Comparison of ENCODE assay signal across 22 cellular contexts in genomic region chr3:155730843-155731242, GRCh38. TPM values are rescaled to one million over a fixed set of nuclear protein-coding genes. Genes with fewer than 3 reads are reported as not detected.
DNase-seq lines count a peak whose midpoint lies in the region; ATAC-seq, FAIRE-seq and TF ChIP-seq lines count a peak whose summit lies in the region.
"Had no signal": no experiment of that assay in that cellular context is flagged by ENCODE, and none has a peak within 500 bp of the region (broad histone marks: within the 10 kb centered on the region; RNA-seq: fewer than 3 reads in every experiment).

No MANE protein-coding gene starts in this region.

- no TSS peak for BruUV-seq in HepG2 (replicated peaks; lab: Mats Ljungman, UMichigan)

- no peaks in the 10 kb centered on the region for H3K79me2 ChIP-seq in HepG2 (ENCODE audit: insufficient read depth, low read length)

- no peak for ATAC-seq in HepG2
- ATAC-seq in activated CD4-positive, CD25-positive, alpha-beta regulatory T cell treated with anti-CD3 and anti-CD28 coated beads, Interleukin-2, amount 50 U/mL, for 24 hours = no peak

- DNase-seq in BE2C (peak; percentile 40), NCI-H69 (lab: John Stamatoyannopoulos, UW) (peak; percentile 20), HepG2 (ENCODE audit: low spot score) (no peak), NCI-H146 (lab: John Stamatoyannopoulos, UW) (no peak), foreskin melanocyte (no peak)
- DNase-seq: ACHN; CD8-positive, alpha-beta memory T cell; DMS79; Kasumi-1; MM.1S; NCI-H1092; NCI-H1436 treated with DMSO at 0.1 percent for 48 hours; NCI-H2029; NCI-H226; NCI-H524 treated with DMSO at 0.1 percent for 48 hours; Right ventricle myocardium superior had no signal

- peak overlapping the region; percentile 61 for H3K27ac ChIP-seq in 22Rv1
- no peak overlapping the region for H3K27ac ChIP-seq in HepG2 (ENCODE audit: extremely low read length, insufficient read depth, low read length)
- H3K27ac ChIP-seq: BLaER1 treated with 17β-estradiol and CSF1 and Interleukin-3, amounts not matched to agents 10 nM and 100 nM had no signal

- TF ChIP-seq CTCF in 22Rv1 (IDR thresholded peaks at IDR 0.05) (no peak), BE2C (IDR thresholded peaks at IDR 0.05; ENCODE audit: low read depth, low read length) (no peak), HepG2 (CRISPR knock-in tag; IDR thresholded peaks at IDR 0.05) (no peak)

- in situ Hi-C loops in HepG2 (cut with HindIII; ENCODE audit: extremely low pct_ligation_motif_present, low pct_unique_long_range_greater_than_20kb) = no loop called here

- 76% methylated on average over 2 of the region's 2 CpGs for WGBS in HepG2 (ENCODE audit: low lambda C conversion rate)

- no peak for TF ChIP-seq POLR2A in HepG2 (IDR thresholded peaks at IDR 0.05; ENCODE audit: insufficient read depth in 1 of 2, low read depth in 2 of 2, low read length in 2 of 2)

- H3K4me1 ChIP-seq in BE2C (no peaks in the 10 kb centered on the region), HepG2 (ENCODE audit: insufficient read depth, low read length) (no peaks in the 10 kb centered on the region)
- H3K4me1 ChIP-seq: BLaER1 treated with 17β-estradiol and CSF1 and Interleukin-3, amounts not matched to agents 10 nM and 100 nM had no signal

- CTCF ChIA-PET in HepG2 (lab: Yijun Ruan, JAX; ENCODE audit: low intra/inter-chr PET ratio, low total read pairs) = no interaction called here

- H3K36me3 ChIP-seq in BE2C (no peaks in the 10 kb centered on the region), HepG2 (replicated peaks in 1 of 2; ENCODE audit: control insufficient read depth in 1 of 2, insufficient read depth in 2 of 2, low read length in 2 of 2) (0 out of 5 replicates have a peak, but pooled peaks cover 0 to 2% of the 10 kb centered on the region in 2 experiments)
- H3K36me3 ChIP-seq: BLaER1 treated with 17β-estradiol and CSF1 and Interleukin-3, amounts not matched to agents 10 nM and 100 nM had no signal

- H3K9me3 ChIP-seq in BE2C (no peaks in the 10 kb centered on the region), HepG2 (ENCODE audit: low read length) (no peaks in the 10 kb centered on the region)

- no peak overlapping the region for H2AFZ ChIP-seq in HepG2 (ENCODE audit: low read length)

- no peak overlapping the region for H3K9ac ChIP-seq in HepG2 (ENCODE audit: insufficient read depth, low read depth, low read length)
- H3K9ac ChIP-seq: BLaER1 treated with 17β-estradiol and CSF1 and Interleukin-3, amounts not matched to agents 10 nM and 100 nM had no signal

- intact Hi-C loops in HepG2 (cut with micrococcal nuclease; ENCODE audit: unreplicated experiment) = no loop called here

- H3K4me3 ChIP-seq in BE2C (ENCODE audit: low read depth, low read length) = no peak overlapping the region
- no peak overlapping the region for H3K4me3 ChIP-seq in HepG2 (replicated peaks in 1 of 3; ENCODE audit: insufficient read depth in 1 of 3, low read depth in 2 of 3, low read length in 3 of 3)
- H3K4me3 ChIP-seq: BLaER1 treated with 17β-estradiol and CSF1 and Interleukin-3, amounts not matched to agents 10 nM and 100 nM had no signal

- H3K27me3 ChIP-seq in BE2C = no peaks in the 10 kb centered on the region
- H3K27me3 ChIP-seq in HepG2 (ENCODE audit: control insufficient read depth in 1 of 2, insufficient read depth in 2 of 2, low read length in 2 of 2) = no peaks in the 10 kb centered on the region
- H3K27me3 ChIP-seq: BLaER1 treated with 17β-estradiol and CSF1 and Interleukin-3, amounts not matched to agents 10 nM and 100 nM had no signal

- FAIRE-seq in HepG2 (lab: Jason Lieb, UNC) = no peak
- FAIRE-seq: D721Med, H54 had no signal

- TF ChIP-seq EP300 in HepG2 (IDR thresholded peaks at IDR 0.05; ENCODE audit: low read depth in 2 of 2, low read length in 2 of 2) (no peak), HepG2 (CRISPR knock-in tag; IDR thresholded peaks at IDR 0.05; ENCODE audit: borderline replicate concordance) (no peak)

- no peaks in the 10 kb centered on the region for H4K20me1 ChIP-seq in HepG2 (ENCODE audit: insufficient read depth, low read length)
- H4K20me1 ChIP-seq: BLaER1 treated with 17β-estradiol and CSF1 and Interleukin-3, amounts not matched to agents 10 nM and 100 nM had no signal

- TF ChIP-seq RAD21 in HepG2 (CRISPR knock-in tag; IDR thresholded peaks at IDR 0.05) = no peak

- POLR2A ChIA-PET in HepG2 (lab: Yijun Ruan, JAX) = no interaction called here

- no peak overlapping the region for H3K4me2 ChIP-seq in HepG2 (ENCODE audit: low read depth, low read length)
- H3K4me2 ChIP-seq: BLaER1 treated with 17β-estradiol and CSF1 and Interleukin-3, amounts not matched to agents 10 nM and 100 nM had no signal

TF ChIP-seq in HepG2, 621 proteins besides CTCF, POLR2A, EP300 and RAD21:
- TF ChIP-seq LCORL (IDR thresholded peaks at IDR 0.05) (peak; percentile 82), LCORL (CRISPR knock-in tag; IDR thresholded peaks at IDR 0.05) (no peak), ZNF362 (CRISPR knock-in tag; IDR thresholded peaks at IDR 0.05; ENCODE audit: borderline replicate concordance) (no peak)
TF ChIP-seq in HepG2: peak in this region for 1.

RNA-seq across cellular contexts. Expression of gene PLCH1, which starts 14.0 kb away (rescaled TPM):
- polyA plus RNA-seq in BE2C (2012; ENCODE audit: insufficient read depth, insufficient read length, low read depth) = not detected
- 3.0 and 4.4 TPM in 2 replicates for total RNA-seq in HepG2 (2016; rRNA removed; fragmentation: Illumina TruSeq; extraction: Trizol)
- 0.81 and 0.97 TPM in 2 replicates for total RNA-seq in HepG2 (2016; cell fraction: cytosol; rRNA removed; fragmentation: Illumina TruSeq; extraction: Trizol; ENCODE audit: low read depth)
- total RNA-seq in HepG2 (2016; cell fraction: insoluble cytoplasmic fraction; rRNA removed; fragmentation: Illumina TruSeq; extraction: Trizol) = 2.8 and 4.1 TPM in 2 replicates
- 0.96 and 1.1 TPM in 2 replicates for total RNA-seq in HepG2 (2016; cell fraction: membrane; rRNA removed; fragmentation: Illumina TruSeq; extraction: Trizol)
- 5.1 and 5.3 TPM in 2 replicates for total RNA-seq in HepG2 (2016; cell fraction: nucleus; rRNA removed; fragmentation: Illumina TruSeq; extraction: Trizol)
- polyA plus RNA-seq in HepG2 (2011; rRNA removed) = 1.2 and 2.0 TPM in 2 replicates
- 1.1 and 1.3 TPM in 2 replicates for polyA plus RNA-seq in HepG2 (2011; cell fraction: cytosol; rRNA removed)
- 1.0 and 2.1 TPM in 2 replicates for polyA plus RNA-seq in HepG2 (2011; cell fraction: nucleus; rRNA removed)
- 1.0 and 1.7 TPM in 2 replicates for polyA plus RNA-seq in HepG2 (2012)
- polyA plus RNA-seq in HepG2 (2016; cell fraction: cytosol; fragmentation: Illumina TruSeq; extraction: Trizol; ENCODE audit: low read depth) = 0.05 and 0.07 TPM in 2 replicates
- 2.0 and 2.5 TPM in 2 replicates for polyA plus RNA-seq in HepG2 (2016; cell fraction: insoluble cytoplasmic fraction; fragmentation: Illumina TruSeq; extraction: Trizol; ENCODE audit: low read depth)
- polyA plus RNA-seq in HepG2 (2016; cell fraction: membrane; fragmentation: Illumina TruSeq; extraction: Trizol; ENCODE audit: low read depth) = 0.14 and 0.24 TPM in 2 replicates
- polyA plus RNA-seq in HepG2 (2016; cell fraction: nucleus; fragmentation: Illumina TruSeq; extraction: Trizol; ENCODE audit: insufficient read depth, low read depth) = 1.7 and 1.9 TPM in 2 replicates
- polyA minus RNA-seq in HepG2 (2011; rRNA and poly(A)+ RNA removed; ENCODE audit: low replicate concordance) = 0.07 and 4.3 TPM in 2 replicates
- 3.6 and 4.0 TPM in 2 replicates for polyA minus RNA-seq in HepG2 (2011; cell fraction: cytosol; rRNA and poly(A)+ RNA removed)
- 10.0 and 12.9 TPM in 2 replicates for polyA minus RNA-seq in HepG2 (2011; cell fraction: nucleus; rRNA and poly(A)+ RNA removed)
- total RNA-seq: CD8-positive, alpha-beta memory T cell had no signal
- polyA plus RNA-seq: CD8-positive, alpha-beta memory T cell; IgD-negative memory B cell had no signal

Comparison
In these comparisons a context has a peak if more than half of its experiments do, and no peak if none do; other contexts are left out.
1. DNase-seq: peak in BE2C (single experiment) and NCI-H69 (single experiment); none in HepG2 (single experiment), NCI-H146 (single experiment) and foreskin melanocyte (single experiment).